21 cellular contexts compared by ENCODE assay signal in genomic region chr6:23704655-23705054, GRCh38.
"Had no signal": no experiment of that assay in that cellular context is flagged by ENCODE, and none has a peak within 500 bp of the region (broad histone marks: within the 10 kb centered on the region; RNA-seq: fewer than 3 reads in every experiment).

No MANE protein-coding gene starts in this region.

- H3K36me3 Mint-ChIP-seq: natural killer cell, neural progenitor cell had no signal

- DNase-seq: cerebellar nuclear complex; effector memory CD8-positive, alpha-beta T cell; esophagus squamous epithelium; foreskin fibroblast; hippocampal formation; left colon; mammary epithelial cell; natural killer cell; nucleus accumbens; ovary; small intestine; stimulated activated CD4-positive, alpha-beta T cell treated with anti-CD3 and anti-CD28 coated beads, Interleukin-12 subunit alpha, Interleukin-12 subunit beta, amount 100 ng/mL, for 4 hours; stimulated activated naive CD4-positive, alpha-beta T cell; stomach; substantia nigra; transverse colon had no signal

- H3K4me3 ChIP-seq: esophagus squamous epithelium, gastroesophageal sphincter, neural progenitor cell, ovary, stomach, thoracic aorta, transverse colon had no signal

- H3K9ac ChIP-seq: neural progenitor cell had no signal

- H3K27ac ChIP-seq: esophagus squamous epithelium, gastroesophageal sphincter, neural progenitor cell, ovary, stomach, thoracic aorta, transverse colon had no signal

- H3K27me3 ChIP-seq: esophagus squamous epithelium, gastroesophageal sphincter, neural progenitor cell, ovary, stomach, transverse colon had no signal

- ATAC-seq: effector memory CD8-positive, alpha-beta T cell; gastroesophageal sphincter; left colon; natural killer cell; sciatic nerve had no signal

- H3K27me3 Mint-ChIP-seq: dendritic cell treated with granulocyte-macrophage colony-stimulating factor and Interleukin-4, amounts not matched to agents 40 ng/mL and 50 ng/mL, for 4 days; effector memory CD8-positive, alpha-beta T cell had no signal

- H3K27ac Mint-ChIP-seq: dendritic cell treated with granulocyte-macrophage colony-stimulating factor and Interleukin-4, amounts not matched to agents 40 ng/mL and 50 ng/mL, for 4 days; effector memory CD8-positive, alpha-beta T cell; natural killer cell; neural progenitor cell had no signal

- H3K36me3 ChIP-seq: esophagus squamous epithelium, gastroesophageal sphincter, neural progenitor cell, ovary, stomach, thoracic aorta, transverse colon had no signal

- H3K4me3 Mint-ChIP-seq: dendritic cell treated with granulocyte-macrophage colony-stimulating factor and Interleukin-4, amounts not matched to agents 40 ng/mL and 50 ng/mL, for 4 days; effector memory CD8-positive, alpha-beta T cell; natural killer cell; neural progenitor cell had no signal

- H2AFZ ChIP-seq: neural progenitor cell had no signal

- H3K4me1 ChIP-seq: esophagus squamous epithelium, stomach, transverse colon had no signal

- H3K4me1 Mint-ChIP-seq: natural killer cell, neural progenitor cell had no signal

- H3K4me2 ChIP-seq: neural progenitor cell had no signal

- H3K9me3 ChIP-seq: esophagus squamous epithelium, gastroesophageal sphincter, ovary, stomach, thoracic aorta, transverse colon had no signal
